Comparison of ENCODE assay signal across 8 cellular contexts in the genomic region with DNA sequence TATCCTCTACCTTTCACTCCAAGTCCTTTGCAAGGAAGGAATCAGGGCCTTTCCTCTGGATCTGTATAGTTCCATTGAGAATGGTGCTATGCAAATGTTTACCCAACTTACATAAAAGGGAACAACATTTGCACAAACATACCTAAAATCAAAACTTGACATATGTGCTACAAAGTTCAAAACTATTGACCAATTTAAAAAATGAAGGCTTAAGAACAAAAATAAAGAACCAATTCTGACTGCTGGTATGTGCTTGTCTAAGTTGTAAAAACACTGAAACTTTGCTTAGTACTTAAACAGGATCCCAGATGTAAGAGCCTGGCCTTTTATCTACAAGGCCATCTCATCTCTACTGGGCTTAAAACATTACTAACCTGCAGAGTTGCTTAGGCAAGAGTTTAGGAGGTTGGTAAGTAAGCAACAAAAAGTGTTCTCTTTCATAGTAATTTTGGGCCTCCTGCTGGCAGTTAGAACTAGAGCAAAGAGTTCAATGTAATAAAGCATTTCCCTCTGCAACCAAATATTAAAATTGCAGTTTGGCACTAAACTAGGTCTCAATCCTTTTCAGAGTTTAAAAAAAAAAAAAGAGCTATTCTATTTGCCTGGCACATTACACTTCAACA. TPM values are rescaled to one million over a fixed set of nuclear protein-coding genes. Genes with fewer than 3 reads are reported as not detected.
DNase-seq lines count a peak whose midpoint lies in the region; ATAC-seq and TF ChIP-seq lines count a peak whose summit lies in the region.

No MANE protein-coding gene starts in this region.

- H3K36me3 ChIP-seq in CD8-positive, alpha-beta T cell (ENCODE audit: insufficient read depth, low read length): no peaks in the 10 kb centered on the region
- H3K36me3 ChIP-seq in stomach: no peaks in the 10 kb centered on the region

- peaks cover 21% of the 10 kb centered on the region for H3K4me1 Mint-ChIP-seq in CD8-positive, alpha-beta T cell (ENCODE audit: low read depth)

- peak; percentile 16 for ATAC-seq in CD8-positive, alpha-beta T cell
- peak; percentile 60 for ATAC-seq in SK-N-SH treated with all-trans-retinoic acid at 6 μM for 48 hours

- peaks cover 4% of the 10 kb centered on the region for H3K36me3 Mint-ChIP-seq in CD8-positive, alpha-beta T cell

- H3K4me1 ChIP-seq in CD8-positive, alpha-beta T cell (ENCODE audit: insufficient read depth, low read length): peaks cover 10% of the 10 kb centered on the region
- peaks cover 23 to 62% (median 46%) of the 10 kb centered on the region in 4 donors for H3K4me1 ChIP-seq in stomach

- CTCF ChIA-PET in CD8-positive, alpha-beta T cell (lab: Charles Lee): interaction anchor here (0.5 to 1.5 kb wide), 5 partner anchors 13 to 266 kb away, joined by 3 to 4 read pairs (median 3); partner anchors contain the start of genes CTPS1 and FOXO6
- CTCF ChIA-PET in HEK293T (lab: Yijun Ruan, JAX): interaction anchor here (0.6 kb wide), 2 partner anchors 76 to 708 kb away, joined by 3 to 4 read pairs; no protein-coding TSS in a partner anchor

- H3K27me3 Mint-ChIP-seq in CD8-positive, alpha-beta T cell (ENCODE audit: low read depth): no peaks in the 10 kb centered on the region

- H3K27me3 ChIP-seq in CD8-positive, alpha-beta T cell (ENCODE audit: insufficient read depth, low read length): no peaks in the 10 kb centered on the region
- H3K27me3 ChIP-seq in stomach: no peaks in the 10 kb centered on the region

- TF ChIP-seq POLR2A in stomach (IDR thresholded peaks at IDR 0.05): no peak

- intact Hi-C loops in CD8-positive, alpha-beta T cell (cut with DNase I, micrococcal nuclease): no loop called here
- intact Hi-C loops in stomach (cut with DNase I; ENCODE audit: low total_unique reads): no loop called here

- H3K9me3 ChIP-seq in CD8-positive, alpha-beta T cell (ENCODE audit: low read length): no peaks in the 10 kb centered on the region
- H3K9me3 ChIP-seq in stomach: no peaks in the 10 kb centered on the region

- POLR2A ChIA-PET in CD8-positive, alpha-beta T cell (lab: Charles Lee): interaction anchor here (0.6 kb wide), 1 partner anchor 865 kb away, joined by 3 read pairs; no protein-coding TSS in a partner anchor
- POLR2A ChIA-PET in HEK293T (lab: Yijun Ruan, JAX): no interaction called here

- H3K27ac Mint-ChIP-seq in CD8-positive, alpha-beta T cell: peak overlapping the region; percentile 34

- peak overlapping the region; percentile 85 for H3K4me3 Mint-ChIP-seq in CD8-positive, alpha-beta T cell

- TF ChIP-seq CTCF in CD8-positive, alpha-beta T cell (IDR thresholded peaks at IDR 0.05): no peak
- peak in 3 of 7 experiments; percentile 11 to 21 (median 13) for TF ChIP-seq CTCF in stomach (IDR thresholded peaks at IDR 0.05)

- TF ChIP-seq EP300 in stomach (IDR thresholded peaks at IDR 0.05): no peak

- H3K4me3 ChIP-seq in CD8-positive, alpha-beta T cell (ENCODE audit: low read depth, low read length): no peak overlapping the region
- peak overlapping the region in 1 of 4 donors; percentile 82 for H3K4me3 ChIP-seq in stomach

- DNase-seq in CD8-positive, alpha-beta T cell: no peak
- peak; percentile 33 for DNase-seq in HEK293T (ENCODE audit: extremely low spot score)
- peak; percentile 60 for DNase-seq in fibroblast of the conjunctiva (ENCODE audit: low read depth)
- no peak for DNase-seq in stomach
- no peak for DNase-seq in NK-92 (lab: John Stamatoyannopoulos, UW; ENCODE audit: unreplicated experiment)
- no peak for DNase-seq in amygdala (lab: John Stamatoyannopoulos, UW)
- no peak for DNase-seq in ecto neural progenitor cell (ENCODE audit: low spot score)

- no peak overlapping the region for H3K27ac ChIP-seq in CD8-positive, alpha-beta T cell (ENCODE audit: low read depth, low read length)
- peak overlapping the region in 4 of 5 donors; percentile 93 to 98 (median 96) for H3K27ac ChIP-seq in stomach

- peaks cover 5% of the 10 kb centered on the region for H3K9me3 Mint-ChIP-seq in CD8-positive, alpha-beta T cell

TF ChIP-seq in HEK293T, 16 proteins besides CTCF, POLR2A, EP300 and RAD21:
- TF ChIP-seq ZNF384 (IDR thresholded peaks at IDR 0.05) (peak; percentile 55; the same call in 1 of the 2 replicates), CTBP1 (IDR thresholded peaks at IDR 0.05; ENCODE audit: borderline replicate concordance) (no peak)

TF ChIP-seq in SK-N-SH treated with all-trans-retinoic acid at 6 μM for 48 hours, 23 proteins besides CTCF, POLR2A, EP300 and RAD21:
- TF ChIP-seq TOX (CRISPR knock-in tag; IDR thresholded peaks at IDR 0.05; ENCODE audit: borderline replicate concordance): no peak
- TF ChIP-seq ZFP3 (CRISPR knock-in tag; IDR thresholded peaks at IDR 0.05): no peak
- no peak for TF ChIP-seq ISL1 (CRISPR knock-in tag; IDR thresholded peaks at IDR 0.05)
- no peak for TF ChIP-seq CSDC2 (CRISPR knock-in tag; IDR thresholded peaks at IDR 0.05)
TF ChIP-seq in SK-N-SH treated with all-trans-retinoic acid at 6 μM for 48 hours: peak in this region for 0.

RNA-seq across cellular contexts. Expression of gene SCMH1, which starts 2.0 kb away (rescaled TPM):
- 10 to 100 TPM; 10.2 to 13.1 TPM for total RNA-seq in CD8-positive, alpha-beta T cell
- 10 to 100 TPM; 35.1 to 84.6 (median 38.5) TPM for total RNA-seq in stomach
- polyA plus RNA-seq in stomach: 10 to 100 TPM; 22.6 to 25.7 (median 25.2) TPM

Comparison
In these comparisons a context has a peak if more than half of its experiments do, and no peak if none do; other contexts are left out.
1. DNase-seq: peak in HEK293T (single experiment) and fibroblast of the conjunctiva (single experiment); none in CD8-positive, alpha-beta T cell (0 of 7), stomach (single experiment), NK-92 (single experiment), amygdala (0 of 56) and ecto neural progenitor cell (single experiment).